Comparison of ENCODE assay signal across 1 cellular context in genomic region chr11:57530215-57530595, GRCh38.
TF ChIP-seq lines count a peak whose summit lies in the region.

No MANE protein-coding gene starts in this region.

TF ChIP-seq in K562, 482 proteins besides CTCF, POLR2A, EP300 and RAD21 (continues in another document):
- TF ChIP-seq STAG1 (CRISPR knock-in tag; IDR thresholded peaks at IDR 0.05; ENCODE audit: borderline replicate concordance), result no peak
- no peak for TF ChIP-seq RERE (CRISPR knock-in tag; IDR thresholded peaks at IDR 0.05; ENCODE audit: borderline replicate concordance)
- TF ChIP-seq ZBTB7A (IDR thresholded peaks at IDR 0.05; ENCODE audit: borderline replicate concordance, control insufficient read depth, low read depth, low read length), result peak; percentile 21; the same call in 1 of the 2 replicates
- no peak for TF ChIP-seq HINFP (tag; conservative IDR thresholded peaks at IDR 0.05; ENCODE audit: low read depth)
- TF ChIP-seq LEF1 (IDR thresholded peaks at IDR 0.05), result no peak
- TF ChIP-seq ZNF23 (CRISPR knock-in tag; IDR thresholded peaks at IDR 0.05), result no peak
- TF ChIP-seq GTF2A2 (tag; IDR thresholded peaks at IDR 0.05), result no peak
- peak; percentile 43 for TF ChIP-seq ZNF511 (CRISPR knock-in tag; IDR thresholded peaks at IDR 0.05)
- peak; percentile 14; the same call in 1 of the 2 replicates for TF ChIP-seq NFIC (IDR thresholded peaks at IDR 0.05)
- TF ChIP-seq CBX1 (IDR thresholded peaks at IDR 0.05; ENCODE audit: low read depth), result peak; percentile 97
- no peak for TF ChIP-seq CCAR2 (IDR thresholded peaks at IDR 0.05; ENCODE audit: low read depth, low read length)
- peak in 1 of 2 experiments; percentile 73; a peak in 1 of 4 replicates for TF ChIP-seq ARNT (IDR thresholded peaks at IDR 0.05)
- no peak for TF ChIP-seq ZNF121 (CRISPR knock-in tag; conservative IDR thresholded peaks at IDR 0.05)
- no peak for TF ChIP-seq POLR3G (IDR thresholded peaks at IDR 0.05; ENCODE audit: extremely low read depth, insufficient read length, insufficient replicate concordance)
- TF ChIP-seq MEF2D (tag; conservative IDR thresholded peaks at IDR 0.05; ENCODE audit: low read depth), result no peak
- TF ChIP-seq AFF1 (IDR thresholded peaks at IDR 0.05; ENCODE audit: low read depth in 1 of 2, partially characterized antibody in 2 of 2), result no peak
- TF ChIP-seq DIDO1 (tag; IDR thresholded peaks at IDR 0.05; ENCODE audit: low read depth), result no peak
- no peak for TF ChIP-seq FOS (IDR thresholded peaks at IDR 0.05; ENCODE audit: extremely low read depth, insufficient read length)
- peak; percentile 96 for TF ChIP-seq ADNP (tag; IDR thresholded peaks at IDR 0.05)
- TF ChIP-seq ID3 (CRISPR knock-in tag; IDR thresholded peaks at IDR 0.05), result no peak
- TF ChIP-seq ID3 (tag; IDR thresholded peaks at IDR 0.05), result peak; percentile 72
- TF ChIP-seq ZNF780A (CRISPR knock-in tag; IDR thresholded peaks at IDR 0.05), result no peak
- TF ChIP-seq BRD9 (IDR thresholded peaks at IDR 0.05; ENCODE audit: low read depth, partially characterized antibody), result peak; percentile 54
- no peak for TF ChIP-seq PHTF2 (CRISPR knock-in tag; IDR thresholded peaks at IDR 0.05)
- TF ChIP-seq HES1 (IDR thresholded peaks at IDR 0.05; ENCODE audit: low read depth), result no peak
- no peak for TF ChIP-seq SRSF3 (IDR thresholded peaks at IDR 0.05; ENCODE audit: insufficient read depth, low read length)
- no peak for TF ChIP-seq ZNF318 (IDR thresholded peaks at IDR 0.05; ENCODE audit: borderline replicate concordance in 1 of 2, low read depth in 1 of 2)
- no peak for TF ChIP-seq RBM15 (IDR thresholded peaks at IDR 0.05; ENCODE audit: insufficient read depth, low read length)
- peak; percentile 95 to 97 for TF ChIP-seq KDM1A (IDR thresholded peaks at IDR 0.05)
- TF ChIP-seq SMARCC2 (IDR thresholded peaks at IDR 0.05; ENCODE audit: low read depth), result no peak
- peak; percentile 99 for TF ChIP-seq SMARCA5 (IDR thresholded peaks at IDR 0.05)
- TF ChIP-seq ZNF764 (CRISPR knock-in tag; IDR thresholded peaks at IDR 0.05; ENCODE audit: low read depth), result no peak
- TF ChIP-seq SMAD1 (IDR thresholded peaks at IDR 0.05; ENCODE audit: low read depth, low read length, partially characterized antibody), result no peak
- 0 out of 2 replicates have a peak, but pooled peaks have one; percentile 19 for TF ChIP-seq ZNF766 (CRISPR knock-in tag; conservative IDR thresholded peaks at IDR 0.05)
- 0 out of 2 replicates have a peak, but pooled peaks have one; percentile 26 for TF ChIP-seq ZFX (CRISPR knock-in tag; IDR thresholded peaks at IDR 0.05)
- TF ChIP-seq NR4A1 (CRISPR knock-in tag; IDR thresholded peaks at IDR 0.05), result no peak
- TF ChIP-seq NR4A1 (tag; IDR thresholded peaks at IDR 0.05), result no peak
- peak; percentile 24; the same call in 1 of the 2 replicates for TF ChIP-seq ZNF12 (CRISPR knock-in tag; IDR thresholded peaks at IDR 0.05)
- TF ChIP-seq NFE2 (IDR thresholded peaks at IDR 0.05; ENCODE audit: low read depth), result no peak
- no peak for TF ChIP-seq RBM22 (IDR thresholded peaks at IDR 0.05; ENCODE audit: low read depth, low read length, poor library complexity, severe bottlenecking)
- peak in 1 of 2 experiments; percentile 53; a peak in 2 of 3 replicates for TF ChIP-seq CBX3 (IDR thresholded peaks at IDR 0.05; ENCODE audit: borderline replicate concordance in 1 of 2, low read length in 2 of 2)
- TF ChIP-seq NFRKB (IDR thresholded peaks at IDR 0.05; ENCODE audit: low read depth), result peak; percentile 48; the same call in 1 of the 2 replicates
- no peak for TF ChIP-seq ZKSCAN8 (CRISPR knock-in tag; IDR thresholded peaks at IDR 0.05)
